ENCODE assay signal across 13 cellular contexts in genomic region chr4:3318561-3319021, GRCh38. TPM values are rescaled to one million over a fixed set of nuclear protein-coding genes. Genes with fewer than 3 reads are reported as not detected.
DNase-seq lines count a peak whose midpoint lies in the region; ATAC-seq and TF ChIP-seq lines count a peak whose summit lies in the region.
"Had no signal": no experiment of that assay in that cellular context is flagged by ENCODE, and none has a peak within 500 bp of the region (broad histone marks: within the 10 kb centered on the region; RNA-seq: fewer than 3 reads in every experiment).

No MANE protein-coding gene starts in this region.

- peaks cover 92% of the 10 kb centered on the region for H4K20me1 ChIP-seq in smooth muscle cell (ENCODE audit: low read depth)

- no peak for TF ChIP-seq CTCF in VCaP (conservative IDR thresholded peaks at IDR 0.05)
- TF ChIP-seq CTCF in smooth muscle cell (IDR thresholded peaks at IDR 0.05; ENCODE audit: borderline replicate concordance, insufficient read depth, poor library complexity, severe bottlenecking) = peak; percentile 13
- no peak for TF ChIP-seq CTCF in chondrocyte (IDR thresholded peaks at IDR 0.05)

- peaks cover 4% of the 10 kb centered on the region; the same call in 1 of the 2 replicates for H3K36me3 ChIP-seq in iPS DF 6.9 (ENCODE audit: control insufficient read depth, insufficient read depth, low read length)
- H3K36me3 ChIP-seq in smooth muscle cell (ENCODE audit: low read depth) = no peaks in the 10 kb centered on the region
- H3K36me3 ChIP-seq: uterus had no signal

- H3K27me3 ChIP-seq in iPS DF 6.9 (ENCODE audit: control insufficient read depth, insufficient read depth, low read length) (no peaks in the 10 kb centered on the region), smooth muscle cell (ENCODE audit: low read depth) (no peaks in the 10 kb centered on the region)
- H3K27me3 ChIP-seq: esophagus muscularis mucosa, uterus had no signal

- H3K4me1 ChIP-seq in iPS DF 6.9 (ENCODE audit: control insufficient read depth, insufficient read depth, low read length) (no peaks in the 10 kb centered on the region), smooth muscle cell (ENCODE audit: low read depth) (peaks cover 21% of the 10 kb centered on the region)
- H3K4me1 ChIP-seq: uterus had no signal

- no peak overlapping the region for H3K4me3 Mint-ChIP-seq in activated naive CD4-positive, alpha-beta T cell treated with anti-CD3 and anti-CD28 coated beads, Interleukin-2, amount 10 ng/mL, durations not matched to agents 7 days and 5 days
- no peak overlapping the region for H3K4me3 Mint-ChIP-seq in activated T-cell treated with anti-CD3 and anti-CD28 coated beads, Interleukin-2, amount 50 U/mL, for 4 hours
- H3K4me3 Mint-ChIP-seq in chondrocyte (ENCODE audit: unreplicated experiment) = no peak overlapping the region

- no peak for ATAC-seq in activated T-cell treated with anti-CD3 and anti-CD28 coated beads, Interleukin-2, amount 50 U/mL, for 4 hours
- no peak for ATAC-seq in GM21619 (IDR thresholded peaks at IDR 0.05; ENCODE audit: unreplicated experiment)

- no peak overlapping the region for H3K9ac ChIP-seq in smooth muscle cell (ENCODE audit: low read depth)

- H3K4me3 ChIP-seq in iPS DF 6.9 (ENCODE audit: low read length) (no peak overlapping the region), smooth muscle cell (no peak overlapping the region)
- H3K4me3 ChIP-seq: esophagus muscularis mucosa, uterus had no signal

- H3K4me2 ChIP-seq in smooth muscle cell = no peak overlapping the region

- H3K9me3 Mint-ChIP-seq in activated naive CD4-positive, alpha-beta T cell treated with anti-CD3 and anti-CD28 coated beads, Interleukin-2, amount 10 ng/mL, durations not matched to agents 7 days and 5 days = no peaks in the 10 kb centered on the region
- no peaks in the 10 kb centered on the region for H3K9me3 Mint-ChIP-seq in activated T-cell treated with anti-CD3 and anti-CD28 coated beads, Interleukin-2, amount 50 U/mL, for 4 hours
- no peaks in the 10 kb centered on the region for H3K9me3 Mint-ChIP-seq in chondrocyte (ENCODE audit: low read depth)

- CTCF ChIA-PET in activated naive CD4-positive, alpha-beta T cell treated with anti-CD3 and anti-CD28 coated beads, Interleukin-2, amount 10 ng/mL, durations not matched to agents 7 days and 5 days (lab: Charles Lee) = interaction anchor here (0.8 to 1.9 kb wide), 3 partner anchors 9 to 162 kb away, joined by 3 to 5 read pairs (median 3); no protein-coding TSS in a partner anchor

- peaks cover 6% of the 10 kb centered on the region for H3K27me3 Mint-ChIP-seq in activated naive CD4-positive, alpha-beta T cell treated with anti-CD3 and anti-CD28 coated beads, Interleukin-2, amount 10 ng/mL, durations not matched to agents 7 days and 5 days
- H3K27me3 Mint-ChIP-seq in activated T-cell treated with anti-CD3 and anti-CD28 coated beads, Interleukin-2, amount 50 U/mL, for 4 hours (ENCODE audit: low read depth) = no peaks in the 10 kb centered on the region
- no peaks in the 10 kb centered on the region for H3K27me3 Mint-ChIP-seq in chondrocyte (ENCODE audit: low read depth)

- H3K27ac Mint-ChIP-seq in activated naive CD4-positive, alpha-beta T cell treated with anti-CD3 and anti-CD28 coated beads, Interleukin-2, amount 10 ng/mL, durations not matched to agents 7 days and 5 days = no peak overlapping the region
- no peak overlapping the region for H3K27ac Mint-ChIP-seq in chondrocyte (ENCODE audit: unreplicated experiment)

- H3K36me3 Mint-ChIP-seq in activated naive CD4-positive, alpha-beta T cell treated with anti-CD3 and anti-CD28 coated beads, Interleukin-2, amount 10 ng/mL, durations not matched to agents 7 days and 5 days = no peaks in the 10 kb centered on the region
- H3K36me3 Mint-ChIP-seq in activated T-cell treated with anti-CD3 and anti-CD28 coated beads, Interleukin-2, amount 50 U/mL, for 4 hours (ENCODE audit: insufficient read depth) = peaks cover 9% of the 10 kb centered on the region
- H3K36me3 Mint-ChIP-seq in chondrocyte (ENCODE audit: low read depth) = peaks cover 7% of the 10 kb centered on the region

- peak; percentile 20 for DNase-seq in activated naive CD4-positive, alpha-beta T cell treated with anti-CD3 and anti-CD28 coated beads, Interleukin-2, amount 10 ng/mL, durations not matched to agents 7 days and 5 days
- no peak for DNase-seq in activated naive CD4-positive, alpha-beta T cell (lab: John Stamatoyannopoulos, UW)
- DNase-seq in iPS DF 6.9 (ENCODE audit: low read depth, low spot score) = peak; percentile 60
- DNase-seq in smooth muscle cell (lab: John Stamatoyannopoulos, UW; ENCODE audit: unreplicated experiment) = no peak
- DNase-seq in activated T-cell treated with anti-CD3 and anti-CD28 coated beads, Interleukin-2, amount 50 U/mL, for 4 hours = no peak
- DNase-seq in chondrocyte (ENCODE audit: low spot score) = no peak
- DNase-seq: DMS53; NCI-H446 treated with DMSO at 0.1 percent for 48 hours; stimulated activated CD8-positive, alpha-beta memory T cell treated with anti-CD3 and anti-CD28 coated beads, Interleukin-4, amount 100 ng/mL, for 48 hours; uterus had no signal

- H3K4me1 Mint-ChIP-seq in activated naive CD4-positive, alpha-beta T cell treated with anti-CD3 and anti-CD28 coated beads, Interleukin-2, amount 10 ng/mL, durations not matched to agents 7 days and 5 days = no peaks in the 10 kb centered on the region
- no peaks in the 10 kb centered on the region for H3K4me1 Mint-ChIP-seq in activated T-cell treated with anti-CD3 and anti-CD28 coated beads, Interleukin-2, amount 50 U/mL, for 4 hours (ENCODE audit: low read depth)
- peaks cover 6% of the 10 kb centered on the region for H3K4me1 Mint-ChIP-seq in chondrocyte (ENCODE audit: low read depth)

- H2AFZ ChIP-seq in smooth muscle cell (ENCODE audit: low read depth) = no peak overlapping the region

- H3K79me2 ChIP-seq in smooth muscle cell (ENCODE audit: low read depth) = peaks cover 9% of the 10 kb centered on the region

- H3K27ac ChIP-seq in VCaP = peak overlapping the region; percentile 75
- no peak overlapping the region for H3K27ac ChIP-seq in iPS DF 6.9 (ENCODE audit: low read length)
- no peak overlapping the region for H3K27ac ChIP-seq in smooth muscle cell (ENCODE audit: low read depth)
- H3K27ac ChIP-seq: esophagus muscularis mucosa, uterus had no signal

- no CpG with 5 or more reads among the region's 10 CpGs for WGBS in iPS DF 6.9 (ENCODE audit: insufficient coverage, insufficient read length)
- 83% methylated on average over 10 of the region's 10 CpGs for WGBS in smooth muscle cell (ENCODE audit: low lambda C conversion rate)

- no peaks in the 10 kb centered on the region for H3F3A ChIP-seq in smooth muscle cell (ENCODE audit: low read depth)

- H3K9me3 ChIP-seq in iPS DF 6.9 (ENCODE audit: control insufficient read depth, insufficient read depth, low read length) (no peaks in the 10 kb centered on the region), smooth muscle cell (replicated peaks; ENCODE audit: low read depth) (no peaks in the 10 kb centered on the region)
- H3K9me3 ChIP-seq: esophagus muscularis mucosa, uterus had no signal

RNA-seq across cellular contexts. Expression of gene RGS12, which starts 25.8 kb away (rescaled TPM):
- total RNA-seq in smooth muscle cell (13.0 and 28.5 TPM in 2 replicates), chondrocyte (19.0 to 24.2 TPM (median 19.3 TPM) in 3 replicates)
- polyA plus RNA-seq in smooth muscle cell = 20.5 and 38.7 TPM in 2 replicates
- 1 to 10 TPM; 2.3 to 3.0 (median 2.5) TPM for total RNA-seq in activated T-cell treated with anti-CD3 and anti-CD28 coated beads, Interleukin-2, amount 50 U/mL, for 4 hours

Comparison
In these comparisons a context has a peak if more than half of its experiments do, and no peak if none do; other contexts are left out.
1. DNase-seq: peak in activated naive CD4-positive, alpha-beta T cell treated with anti-CD3 and anti-CD28 coated beads, Interleukin-2, amount 10 ng/mL, durations not matched to agents 7 days and 5 days (single experiment) and iPS DF 6.9 (single experiment); none in activated naive CD4-positive, alpha-beta T cell (0 of 4), smooth muscle cell (single experiment), activated T-cell treated with anti-CD3 and anti-CD28 coated beads, Interleukin-2, amount 50 U/mL, for 4 hours (single experiment) and chondrocyte (single experiment).